26 cellular contexts compared by ENCODE assay signal in genomic region chr5:93967923-93968322, GRCh38.
DNase-seq lines count a peak whose midpoint lies in the region; ATAC-seq and TF ChIP-seq lines count a peak whose summit lies in the region.
"Had no signal": no experiment of that assay in that cellular context is flagged by ENCODE, and none has a peak within 500 bp of the region (broad histone marks: within the 10 kb centered on the region; RNA-seq: fewer than 3 reads in every experiment).

No MANE protein-coding gene starts in this region.

- H3K9me3 ChIP-seq in CD8-positive, alpha-beta memory T cell (ENCODE audit: low read length) = no peaks in the 10 kb centered on the region
- H3K9me3 ChIP-seq in right lobe of liver = no peaks in the 10 kb centered on the region
- H3K9me3 ChIP-seq: lower lobe of right lung, SK-N-SH, thyroid gland had no signal

- POLR2A ChIA-PET in CD8-positive, alpha-beta memory T cell (lab: Charles Lee) = no interaction called here

- DNase-seq in DMS153 treated with DMSO at 0.1 percent for 48 hours (lab: John Stamatoyannopoulos, UW; ENCODE audit: unreplicated experiment) (peak; percentile 34), LNCaP clone FGC (ENCODE audit: low read depth) (peak; percentile 38), NCI-H2196 treated with DMSO at 0.1 percent for 48 hours (lab: John Stamatoyannopoulos, UW; ENCODE audit: unreplicated experiment) (peak; percentile 26), dermis blood vessel endothelial cell (peak; percentile 10), right lobe of liver (no peak)
- DNase-seq in activated CD8-positive, alpha-beta memory T cell treated with anti-CD3 and anti-CD28 coated beads, Interleukin-2, amount 50 U/mL, for 48 hours = no peak
- no peak for DNase-seq in CD8-positive, alpha-beta memory T cell
- DNase-seq: ACHN; activated CD4-positive, alpha-beta T cell treated with anti-CD3 and anti-CD28 coated beads, Interleukin-2, amount 10 ng/mL, durations not matched to agents 7 days and 5 days; central memory CD4-positive, alpha-beta T cell; dorsolateral prefrontal cortex; head of caudate nucleus; kidney glomerular epithelial cell; lower lobe of right lung; NCI-H187; NCI-H524; right cardiac atrium; SK-N-SH; T-helper 17 cell; thyroid gland; WERI-Rb-1 had no signal

- CTCF ChIA-PET in CD8-positive, alpha-beta memory T cell (lab: Charles Lee) = no interaction called here

- H3K27ac Mint-ChIP-seq in CD8-positive, alpha-beta memory T cell = peak overlapping the region in 1 of 8 donors; percentile 15
- H3K27ac Mint-ChIP-seq: activated CD4-positive, alpha-beta T cell treated with anti-CD3 and anti-CD28 coated beads, Interleukin-2, amount 10 ng/mL, durations not matched to agents 7 days and 5 days; activated naive CD8-positive, alpha-beta T cell; stimulated activated naive CD8-positive, alpha-beta T cell treated with anti-CD3 and anti-CD28 coated beads, Interleukin-15, Interleukin-2, amounts not matched to agents 100 ng/mL and 50 ng/mL, for 24 hours; T-helper 17 cell had no signal

- peaks cover 17 to 41% (median 37%) of the 10 kb centered on the region in 3 donors for H3K36me3 Mint-ChIP-seq in CD8-positive, alpha-beta memory T cell

- H3K4me3 Mint-ChIP-seq in CD8-positive, alpha-beta memory T cell = no peak overlapping the region
- H3K4me3 Mint-ChIP-seq: activated CD4-positive, alpha-beta T cell treated with anti-CD3 and anti-CD28 coated beads, Interleukin-2, amount 10 ng/mL, durations not matched to agents 7 days and 5 days; activated naive CD8-positive, alpha-beta T cell; neural crest cell; stimulated activated naive CD8-positive, alpha-beta T cell treated with anti-CD3 and anti-CD28 coated beads, Interleukin-15, Interleukin-2, amounts not matched to agents 100 ng/mL and 50 ng/mL, for 24 hours; T-helper 17 cell had no signal

- no peaks in the 10 kb centered on the region for H3K4me1 ChIP-seq in CD8-positive, alpha-beta memory T cell (ENCODE audit: insufficient read depth, low read length)
- H3K4me1 ChIP-seq in right lobe of liver = no peaks in the 10 kb centered on the region
- H3K4me1 ChIP-seq: lower lobe of right lung, thyroid gland had no signal

- H3K4me3 ChIP-seq in LNCaP clone FGC (ENCODE audit: low read depth, low read length) = no peak overlapping the region
- H3K4me3 ChIP-seq in CD8-positive, alpha-beta memory T cell (ENCODE audit: low read length) = no peak overlapping the region
- H3K4me3 ChIP-seq in right lobe of liver = no peak overlapping the region
- H3K4me3 ChIP-seq: lower lobe of right lung, thyroid gland had no signal

- intact Hi-C loops in right lobe of liver (cut with DNase I) = no loop called here

- H3K9me3 Mint-ChIP-seq in CD8-positive, alpha-beta memory T cell = peaks cover 0 to 7% (median 5%) of the 10 kb centered on the region in 5 donors

- TF ChIP-seq CTCF in LNCaP clone FGC (IDR thresholded peaks at IDR 0.05; ENCODE audit: control insufficient read depth, extremely low read depth, insufficient read depth) (no peak), right lobe of liver (IDR thresholded peaks at IDR 0.05) (no peak)

- no peaks in the 10 kb centered on the region for H3K36me3 ChIP-seq in CD8-positive, alpha-beta memory T cell (ENCODE audit: insufficient read depth, low read length)
- no peaks in the 10 kb centered on the region for H3K36me3 ChIP-seq in right lobe of liver
- H3K36me3 ChIP-seq: lower lobe of right lung, thyroid gland, WERI-Rb-1 had no signal

- ATAC-seq in right lobe of liver = no peak
- no peak for ATAC-seq in GM18868 (IDR thresholded peaks at IDR 0.05; ENCODE audit: unreplicated experiment)
- ATAC-seq: lower lobe of right lung, right cardiac atrium, T-helper 17 cell had no signal

- H3K27ac ChIP-seq in CD8-positive, alpha-beta memory T cell (ENCODE audit: low read depth, low read length) = no peak overlapping the region
- H3K27ac ChIP-seq in right lobe of liver = no peak overlapping the region
- H3K27ac ChIP-seq: dorsolateral prefrontal cortex, epithelial cell of prostate, lower lobe of right lung, thyroid gland, WERI-Rb-1 had no signal

- no peak for TF ChIP-seq POLR2A in right lobe of liver (IDR thresholded peaks at IDR 0.05)

- peaks cover 21 to 24% (median 22%) of the 10 kb centered on the region in 3 donors for H3K4me1 Mint-ChIP-seq in CD8-positive, alpha-beta memory T cell
- H3K4me1 Mint-ChIP-seq: activated CD4-positive, alpha-beta T cell treated with anti-CD3 and anti-CD28 coated beads, Interleukin-2, amount 10 ng/mL, durations not matched to agents 7 days and 5 days had no signal

- H3K27me3 Mint-ChIP-seq in CD8-positive, alpha-beta memory T cell = no peaks in the 10 kb centered on the region
- H3K27me3 Mint-ChIP-seq: activated CD4-positive, alpha-beta T cell treated with anti-CD3 and anti-CD28 coated beads, Interleukin-2, amount 10 ng/mL, durations not matched to agents 7 days and 5 days; activated naive CD8-positive, alpha-beta T cell; stimulated activated naive CD8-positive, alpha-beta T cell treated with anti-CD3 and anti-CD28 coated beads, Interleukin-15, Interleukin-2, amounts not matched to agents 100 ng/mL and 50 ng/mL, for 24 hours; T-helper 17 cell had no signal

- H3K27me3 ChIP-seq in CD8-positive, alpha-beta memory T cell (ENCODE audit: insufficient read depth, low read length, poor library complexity, severe bottlenecking) = no peaks in the 10 kb centered on the region
- no peaks in the 10 kb centered on the region for H3K27me3 ChIP-seq in right lobe of liver
- H3K27me3 ChIP-seq: dorsolateral prefrontal cortex, thyroid gland had no signal

Comparison
In these comparisons a context has a peak if more than half of its experiments do, and no peak if none do; other contexts are left out.
1. DNase-seq: peak in DMS153 treated with DMSO at 0.1 percent for 48 hours (single experiment), LNCaP clone FGC (single experiment), NCI-H2196 treated with DMSO at 0.1 percent for 48 hours (single experiment) and dermis blood vessel endothelial cell (single experiment); none in activated CD8-positive, alpha-beta memory T cell treated with anti-CD3 and anti-CD28 coated beads, Interleukin-2, amount 50 U/mL, for 48 hours (single experiment), CD8-positive, alpha-beta memory T cell (0 of 5) and right lobe of liver (0 of 3).